ENCODE assay signal across 18 cellular contexts in the genomic region with DNA sequence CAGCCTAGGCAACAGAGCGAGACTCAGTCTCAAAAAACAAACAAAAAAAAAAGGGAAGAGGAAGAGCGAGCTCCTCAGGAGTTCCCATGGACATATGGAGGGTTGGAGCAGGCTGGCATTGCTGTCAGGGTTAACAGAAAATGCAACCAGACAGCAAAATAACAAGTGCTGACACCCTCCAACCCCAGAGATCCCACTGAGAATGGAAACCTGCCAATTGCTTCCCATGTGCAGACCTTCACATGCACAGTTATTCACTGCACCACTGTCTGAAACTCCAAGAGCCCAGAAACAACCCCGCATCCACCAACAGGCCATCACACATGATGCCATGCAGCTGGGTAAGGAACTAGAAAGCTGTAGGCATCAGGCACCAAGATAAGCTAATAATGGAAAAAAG. TPM values are rescaled to one million over a fixed set of nuclear protein-coding genes. Genes with fewer than 3 reads are reported as not detected.
DNase-seq lines count a peak whose midpoint lies in the region; FAIRE-seq and TF ChIP-seq lines count a peak whose summit lies in the region.
"Had no signal": no experiment of that assay in that cellular context is flagged by ENCODE, and none has a peak within 500 bp of the region (broad histone marks: within the 10 kb centered on the region; RNA-seq: fewer than 3 reads in every experiment).

No MANE protein-coding gene starts in this region.

- no peaks in the 10 kb centered on the region for H3K79me1 ChIP-seq in mesendoderm (ENCODE audit: low read length)

- no peak overlapping the region for H3K9ac ChIP-seq in mesendoderm (ENCODE audit: low read length)
- H3K9ac ChIP-seq: BLaER1 treated with 17β-estradiol and CSF1 and Interleukin-3, amounts not matched to agents 10 nM and 100 nM had no signal

- H4K8ac ChIP-seq in mesendoderm (ENCODE audit: low read depth, low read length), result no peak overlapping the region

- TF ChIP-seq POLR2A in spleen (IDR thresholded peaks at IDR 0.05), result no peak

- no peak overlapping the region for H3K23ac ChIP-seq in mesendoderm (ENCODE audit: low read length)

- peaks cover 0 to 4% (median 0%) of the 10 kb centered on the region in 7 donors for H3K27me3 ChIP-seq in spleen (replicated peaks in 1 of 7)
- no peaks in the 10 kb centered on the region for H3K27me3 ChIP-seq in mesendoderm (ENCODE audit: insufficient read depth, low read length, poor library complexity)
- H3K27me3 ChIP-seq: BLaER1 treated with 17β-estradiol and CSF1 and Interleukin-3, amounts not matched to agents 10 nM and 100 nM had no signal

- WGBS in spleen, 5 donors, result 59 to 95% (median 81%) methylated on average over 3 of the region's 3 CpGs
- WGBS in mesendoderm (ENCODE audit: extremely low coverage, insufficient coverage, low lambda C conversion rate), result no CpG with 5 or more reads among the region's 3 CpGs

- no peaks in the 10 kb centered on the region for H3K9me3 ChIP-seq in spleen
- H3K9me3 ChIP-seq: BLaER1 treated with 17β-estradiol and CSF1 and Interleukin-3, amounts not matched to agents 10 nM and 100 nM had no signal

- H3K4me2 ChIP-seq in mesendoderm (ENCODE audit: low read length), result no peak overlapping the region
- H3K4me2 ChIP-seq: BLaER1 treated with 17β-estradiol and CSF1 and Interleukin-3, amounts not matched to agents 10 nM and 100 nM; GM23338 had no signal

- peak; percentile 25 for DNase-seq in DMS 273 (lab: John Stamatoyannopoulos, UW; ENCODE audit: unreplicated experiment)
- no peak for DNase-seq in DMS 273 treated with DMSO at 0.1 percent for 48 hours (lab: John Stamatoyannopoulos, UW)
- peak; percentile 57 for DNase-seq in NCI-H2171 treated with DMSO at 0.1 percent for 48 hours (lab: John Stamatoyannopoulos, UW)
- peak; percentile 55 for DNase-seq in cerebellar cortex (ENCODE audit: low spot score)
- peak; percentile 5 for DNase-seq in spleen
- no peak for DNase-seq in globus pallidus (ENCODE audit: low spot score)
- DNase-seq in mesendoderm, result no peak
- DNase-seq in HTR-8/SVneo (ENCODE audit: insufficient read length, low spot score), result no peak
- DNase-seq: AML-193; Calu3; CD4-positive, CD25-positive, alpha-beta regulatory T cell; DMS153; H7 had no signal

- H3K4me3 ChIP-seq in spleen (no peak overlapping the region), mesendoderm (ENCODE audit: low read length) (no peak overlapping the region)
- H3K4me3 ChIP-seq: BLaER1 treated with 17β-estradiol and CSF1 and Interleukin-3, amounts not matched to agents 10 nM and 100 nM; GM12878; GM23338 had no signal

- no peak for TF ChIP-seq CTCF in spleen (IDR thresholded peaks at IDR 0.05 in 8 of 11, conservative IDR thresholded peaks at IDR 0.05 in 3 of 11)

- peaks cover 0 to 47% (median 0%) of the 10 kb centered on the region in 6 donors for H3K36me3 ChIP-seq in spleen
- H3K36me3 ChIP-seq in mesendoderm (ENCODE audit: control insufficient read depth, insufficient read depth, low read length), result no peaks in the 10 kb centered on the region
- H3K36me3 ChIP-seq: BLaER1 treated with 17β-estradiol and CSF1 and Interleukin-3, amounts not matched to agents 10 nM and 100 nM had no signal

- no peak for FAIRE-seq in HTR-8/SVneo (lab: Jason Lieb, UNC)
- FAIRE-seq: GM12878 had no signal

- H3K4ac ChIP-seq in mesendoderm (ENCODE audit: low read depth, low read length), result no peak overlapping the region

- H3K27ac ChIP-seq in spleen (no peak overlapping the region), mesendoderm (ENCODE audit: low read depth, low read length) (no peak overlapping the region)
- H3K27ac ChIP-seq: 22Rv1; BLaER1 treated with 17β-estradiol and CSF1 and Interleukin-3, amounts not matched to agents 10 nM and 100 nM; HL-60 had no signal

- H3K79me2 ChIP-seq in mesendoderm (ENCODE audit: control insufficient read depth, insufficient read depth, low read length), result no peaks in the 10 kb centered on the region

- no peak overlapping the region for H2AK5ac ChIP-seq in mesendoderm (ENCODE audit: low read length)

- no peak overlapping the region for H3K18ac ChIP-seq in mesendoderm (ENCODE audit: low read length)

- no peak overlapping the region for H2BK120ac ChIP-seq in mesendoderm (ENCODE audit: low read depth, low read length)

- H4K5ac ChIP-seq in mesendoderm (ENCODE audit: low read length), result no peak overlapping the region

- no peak overlapping the region for H2BK5ac ChIP-seq in mesendoderm (ENCODE audit: low read length)

- intact Hi-C loops in spleen (cut with DNase I; ENCODE audit: low total_unique reads), result no loop called here

- H3K4me1 ChIP-seq in spleen (no peaks in the 10 kb centered on the region), mesendoderm (ENCODE audit: control insufficient read depth, low read depth, low read length) (no peaks in the 10 kb centered on the region)

- no peak overlapping the region for H3K56ac ChIP-seq in mesendoderm (ENCODE audit: low read length)

- no peak overlapping the region for H2BK15ac ChIP-seq in mesendoderm (replicated peaks; ENCODE audit: low read depth)

RNA-seq across cellular contexts. Expression of gene TFCP2L1, which starts 43.5 kb away (rescaled TPM):
- total RNA-seq in spleen, result 1 to 10 TPM; 2.4 to 8.9 (median 5.2) TPM
- polyA plus RNA-seq in spleen, result 1 to 10 TPM in 1 of 3 donors, under 1 TPM in 2; 0.15 to 1.8 (median 0.39) TPM
- polyA plus RNA-seq in mesendoderm (2013, experiment 1 of 2), result 0.63 TPM
- polyA plus RNA-seq in mesendoderm (2013, experiment 2 of 2), result 0.81 TPM
- polyA plus RNA-seq: CD4-positive, CD25-positive, alpha-beta regulatory T cell had no signal

Comparison
In these comparisons a context has a peak if more than half of its experiments do, and no peak if none do; other contexts are left out.
1. DNase-seq: peak in DMS 273 (single experiment), NCI-H2171 treated with DMSO at 0.1 percent for 48 hours (single experiment), cerebellar cortex (single experiment) and spleen (single experiment); none in DMS 273 treated with DMSO at 0.1 percent for 48 hours (single experiment), globus pallidus (single experiment), mesendoderm (single experiment) and HTR-8/SVneo (single experiment).